In genomic region chr13:20579193-20579592, GRCh38 we compare ENCODE assay signal across 31 cellular contexts.
"Had no signal": no experiment of that assay in that cellular context is flagged by ENCODE, and none has a peak within 500 bp of the region (broad histone marks: within the 10 kb centered on the region; RNA-seq: fewer than 3 reads in every experiment).

No MANE protein-coding gene starts in this region.

- H3K4me2 ChIP-seq: neural progenitor cell, smooth muscle cell had no signal

- H3K27ac ChIP-seq: neural progenitor cell, neutrophil, ovary, parathyroid adenoma, psoas muscle, skin epidermis, spleen, stomach, thoracic aorta, thyroid gland, tibial nerve, upper lobe of left lung, vagina had no signal

- H3K9me3 ChIP-seq: neutrophil, ovary, thoracic aorta, thyroid gland, upper lobe of left lung had no signal

- H3K4me1 ChIP-seq: neural progenitor cell, parathyroid adenoma, psoas muscle, spleen, stomach, thyroid gland, tibial nerve, vagina had no signal

- H3K9me3 Mint-ChIP-seq: natural killer cell; stimulated activated effector memory CD8-positive, alpha-beta T cell treated with anti-CD3 and anti-CD28 coated beads, Interleukin-12 subunit alpha, Interleukin-12 subunit beta, amount 100 ng/mL, for 72 hours had no signal

- DNase-seq: naive thymus-derived CD4-positive, alpha-beta T cell; natural killer cell; nucleus accumbens; ovary; posterior cingulate gyrus; psoas muscle; right cardiac atrium; spleen; stimulated activated CD4-positive, alpha-beta T cell treated with anti-CD3 and anti-CD28 coated beads, Interleukin-12 subunit alpha, Interleukin-12 subunit beta, amount 100 ng/mL, for 4 hours; stimulated activated CD4-positive, alpha-beta T cell treated with anti-CD3 and anti-CD28 coated beads, Interleukin-1b, Interleukin-23, amount 100 ng/mL, for 48 hours; stimulated activated CD4-positive, alpha-beta T cell treated with anti-CD3 and anti-CD28 coated beads, Interleukin-4, amount 100 ng/mL, for 24 hours; stimulated activated naive B cell treated with anti-CD40 and anti-IgM and Interleukin-4, amounts not matched to agents 10 μg/mL and 1 μg/mL and 100 μg/mL, for 72 hours; stimulated activated naive CD4-positive, alpha-beta T cell treated with Interleukin-2 at 50 U/mL for 16 hours; stomach; thyroid gland; trophoblast cell; upper lobe of left lung had no signal

- H3K9ac ChIP-seq: neural progenitor cell, parathyroid adenoma had no signal

- H2AFZ ChIP-seq: neural progenitor cell, parathyroid adenoma had no signal

- H3K36me3 ChIP-seq: neutrophil, ovary, thoracic aorta had no signal

- H3K4me3 Mint-ChIP-seq: naive thymus-derived CD4-positive, alpha-beta T cell; natural killer cell; nephron; neural progenitor cell; stimulated activated effector memory CD8-positive, alpha-beta T cell treated with anti-CD3 and anti-CD28 coated beads, Interleukin-12 subunit alpha, Interleukin-12 subunit beta, amount 100 ng/mL, for 72 hours; stimulated activated naive B cell treated with anti-CD40 and anti-IgM and Interleukin-4, amounts not matched to agents 10 μg/mL and 1 μg/mL and 100 μg/mL, for 72 hours; stimulated activated naive CD8-positive, alpha-beta T cell treated with anti-CD3 and anti-CD28 coated beads, Interleukin-15, Interleukin-2, amounts not matched to agents 100 ng/mL and 50 ng/mL, for 24 hours had no signal

- H3K4me3 ChIP-seq: neural progenitor cell, ovary, psoas muscle, skin epidermis, smooth muscle cell, spleen, stomach, thoracic aorta, thyroid gland, tibial nerve, upper lobe of left lung, vagina had no signal

- H3K4me1 Mint-ChIP-seq: natural killer cell; nephron; neural progenitor cell; stimulated activated effector memory CD8-positive, alpha-beta T cell treated with anti-CD3 and anti-CD28 coated beads, Interleukin-12 subunit alpha, Interleukin-12 subunit beta, amount 100 ng/mL, for 72 hours had no signal

- H3K79me2 ChIP-seq: parathyroid adenoma had no signal

- FAIRE-seq: urothelium cell line had no signal

- H3K27me3 ChIP-seq: neural progenitor cell, neutrophil, ovary, spleen, stomach, thyroid gland, tibial nerve, upper lobe of left lung, vagina had no signal

- H3K27me3 Mint-ChIP-seq: naive thymus-derived CD4-positive, alpha-beta T cell; progenitor cell of endocrine pancreas; stimulated activated naive B cell treated with anti-CD40 and anti-IgM and Interleukin-4, amounts not matched to agents 10 μg/mL and 1 μg/mL and 100 μg/mL, for 72 hours; stimulated activated naive CD8-positive, alpha-beta T cell treated with anti-CD3 and anti-CD28 coated beads, Interleukin-15, Interleukin-2, amounts not matched to agents 100 ng/mL and 50 ng/mL, for 24 hours had no signal

- H3K27ac Mint-ChIP-seq: natural killer cell; nephron; stimulated activated effector memory CD8-positive, alpha-beta T cell treated with anti-CD3 and anti-CD28 coated beads, Interleukin-12 subunit alpha, Interleukin-12 subunit beta, amount 100 ng/mL, for 72 hours; stimulated activated naive B cell treated with anti-CD40 and anti-IgM and Interleukin-4, amounts not matched to agents 10 μg/mL and 1 μg/mL and 100 μg/mL, for 72 hours; stimulated activated naive CD8-positive, alpha-beta T cell treated with anti-CD3 and anti-CD28 coated beads, Interleukin-15, Interleukin-2, amounts not matched to agents 100 ng/mL and 50 ng/mL, for 24 hours had no signal

- ATAC-seq: naive thymus-derived CD4-positive, alpha-beta T cell; natural killer cell; psoas muscle; right cardiac atrium; sciatic nerve; stimulated activated effector memory CD8-positive, alpha-beta T cell treated with anti-CD3 and anti-CD28 coated beads, Interleukin-12 subunit alpha, Interleukin-12 subunit beta, amount 100 ng/mL, for 72 hours; stimulated activated naive B cell treated with anti-CD40 and anti-IgM and Interleukin-4, amounts not matched to agents 10 μg/mL and 1 μg/mL and 100 μg/mL, for 72 hours had no signal
